Comparison of ENCODE assay signal across 3 cellular contexts in the genomic region with DNA sequence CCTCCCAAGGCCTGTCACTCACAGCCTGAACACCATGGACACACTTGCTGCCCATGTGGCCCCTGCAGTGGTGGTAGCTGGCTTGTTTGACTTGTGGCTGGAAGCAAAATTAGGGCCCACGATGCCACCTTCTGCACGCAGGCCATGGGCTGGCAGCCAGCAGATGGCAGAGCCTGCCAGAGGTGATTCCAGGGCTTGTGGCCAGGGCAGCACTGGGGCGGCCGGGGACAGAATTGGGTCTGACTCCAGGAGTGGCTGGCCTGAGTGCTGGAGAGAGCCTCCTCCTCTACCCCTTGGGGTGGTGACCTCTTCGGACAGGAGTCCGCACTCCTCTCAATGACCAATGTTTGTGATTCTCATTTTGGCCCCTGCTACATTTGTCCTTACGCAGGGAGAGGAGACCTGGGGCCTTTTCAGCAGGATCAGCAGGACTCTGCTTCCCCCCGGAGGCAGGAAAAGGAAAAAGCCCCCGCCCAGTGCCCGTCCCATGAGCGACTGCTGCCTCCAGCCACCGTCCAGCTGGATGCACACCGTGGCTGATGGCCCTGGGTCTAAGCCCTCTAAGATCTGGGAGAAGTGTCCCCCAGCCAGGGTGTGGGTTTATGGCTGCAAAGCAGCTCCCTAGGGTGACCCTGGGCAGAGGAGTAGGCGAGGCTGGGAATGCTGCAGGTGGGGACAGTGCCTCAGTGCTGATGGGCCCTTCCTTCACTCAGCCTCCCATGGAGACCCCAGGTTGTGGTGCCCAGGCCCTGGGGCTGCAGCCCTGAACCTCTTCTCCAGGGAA.
TF ChIP-seq lines count a peak whose summit lies in the region.

No MANE protein-coding gene starts in this region.

TF ChIP-seq in HEK293T, 16 proteins besides CTCF, POLR2A, EP300 and RAD21 (continued from another document):
- TF ChIP-seq BHLHE40 (IDR thresholded peaks at IDR 0.05; ENCODE audit: borderline replicate concordance) (no peak), FOXA1 (IDR thresholded peaks at IDR 0.05) (no peak), CTBP1 (IDR thresholded peaks at IDR 0.05; ENCODE audit: borderline replicate concordance) (no peak), TARDBP (IDR thresholded peaks at IDR 0.05) (no peak), LEF1 (IDR thresholded peaks at IDR 0.05; ENCODE audit: borderline replicate concordance) (no peak), L3MBTL2 (conservative IDR thresholded peaks at IDR 0.05) (no peak)
- TF ChIP-seq, protein P1, sequence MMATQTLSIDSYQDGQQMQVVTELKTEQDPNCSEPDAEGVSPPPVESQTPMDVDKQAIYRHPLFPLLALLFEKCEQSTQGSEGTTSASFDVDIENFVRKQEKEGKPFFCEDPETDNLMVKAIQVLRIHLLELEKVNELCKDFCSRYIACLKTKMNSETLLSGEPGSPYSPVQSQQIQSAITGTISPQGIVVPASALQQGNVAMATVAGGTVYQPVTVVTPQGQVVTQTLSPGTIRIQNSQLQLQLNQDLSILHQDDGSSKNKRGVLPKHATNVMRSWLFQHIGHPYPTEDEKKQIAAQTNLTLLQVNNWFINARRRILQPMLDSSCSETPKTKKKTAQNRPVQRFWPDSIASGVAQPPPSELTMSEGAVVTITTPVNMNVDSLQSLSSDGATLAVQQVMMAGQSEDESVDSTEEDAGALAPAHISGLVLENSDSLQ (IDR thresholded peaks at IDR 0.05), result peak; percentile 80

TF ChIP-seq in SK-N-SH treated with all-trans-retinoic acid at 6 μM for 48 hours, 23 proteins besides CTCF, POLR2A, EP300 and RAD21:
- TF ChIP-seq SNAI2 (CRISPR knock-in tag; IDR thresholded peaks at IDR 0.05) (peak; percentile 60; the same call in 1 of the 2 replicates), RARB (CRISPR knock-in tag; IDR thresholded peaks at IDR 0.05) (no peak), ZFP3 (CRISPR knock-in tag; IDR thresholded peaks at IDR 0.05) (0 out of 2 replicates have a peak, but pooled peaks have one; percentile 39)

TF ChIP-seq in H1, 55 proteins besides CTCF, POLR2A, EP300 and RAD21 (continued from another document):
- peak; percentile 49 for TF ChIP-seq CTBP2 (IDR thresholded peaks at IDR 0.05; ENCODE audit: borderline replicate concordance, insufficient read depth, insufficient read length, low read length)
- TF ChIP-seq CHD2 (IDR thresholded peaks at IDR 0.05; ENCODE audit: low read length), result 0 out of 2 replicates have a peak, but pooled peaks have one; percentile 24
- TF ChIP-seq GABPA (IDR thresholded peaks at IDR 0.05; ENCODE audit: borderline replicate concordance, insufficient read depth, low read length), result no peak
- 0 out of 2 replicates have a peak, but pooled peaks have one; percentile 20 for TF ChIP-seq TBP (IDR thresholded peaks at IDR 0.05; ENCODE audit: low read depth, low read length)
